16 cellular contexts compared by ENCODE assay signal in the genomic region with DNA sequence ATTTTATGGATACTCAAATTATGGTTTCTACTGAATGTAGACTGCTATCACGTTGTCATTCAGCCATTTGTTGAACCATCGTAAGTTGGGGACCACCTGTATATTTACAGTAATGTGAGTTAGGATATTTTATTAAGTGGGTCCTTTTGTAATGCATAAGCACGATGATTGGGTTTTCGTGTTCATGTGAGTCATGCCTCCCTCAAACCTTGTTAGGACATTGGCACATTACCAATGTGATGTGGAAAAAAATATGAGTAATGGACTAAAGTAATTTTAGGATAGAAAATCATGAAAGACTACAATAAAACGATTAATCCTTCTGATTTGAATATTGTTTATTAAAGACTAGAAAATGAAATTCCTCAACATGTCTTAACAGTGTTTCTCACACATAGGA. TPM values are rescaled to one million over a fixed set of nuclear protein-coding genes. Genes with fewer than 3 reads are reported as not detected.
DNase-seq lines count a peak whose midpoint lies in the region; ATAC-seq and TF ChIP-seq lines count a peak whose summit lies in the region.
"Had no signal": no experiment of that assay in that cellular context is flagged by ENCODE, and none has a peak within 500 bp of the region (broad histone marks: within the 10 kb centered on the region; RNA-seq: fewer than 3 reads in every experiment).

No MANE protein-coding gene starts in this region.

- no peak overlapping the region for H2BK120ac ChIP-seq in IMR-90 (ENCODE audit: low read depth, low read length)

- H3K23ac ChIP-seq in IMR-90 (ENCODE audit: low read depth, low read length), result no peak overlapping the region

- no peak for TF ChIP-seq CTCF in IMR-90 (conservative IDR thresholded peaks at IDR 0.05; ENCODE audit: low read depth, low read length)
- no peak for TF ChIP-seq CTCF in mammary epithelial cell (conservative IDR thresholded peaks at IDR 0.05 in 1 of 2, IDR thresholded peaks at IDR 0.05 in 1 of 2; ENCODE audit: extremely low read depth in 1 of 2, insufficient read depth in 1 of 2, low read depth in 1 of 2, low read length in 2 of 2)
- no peak for TF ChIP-seq CTCF in ascending aorta (IDR thresholded peaks at IDR 0.05)

- H4K8ac ChIP-seq in IMR-90 (ENCODE audit: low read depth in 2 of 2, low read length in 2 of 2), result no peak overlapping the region

- ATAC-seq in IMR-90 (ENCODE audit: low read depth), result peak; percentile 47
- ATAC-seq: natural killer cell treated with Interleukin-12 subunit alpha and Interleukin-12 subunit beta and Interleukin-15 and Interleukin-18, amount 100 ng/mL, for 72 hours; T-cell had no signal

- TF ChIP-seq POLR2A in IMR-90 (IDR thresholded peaks at IDR 0.05; ENCODE audit: low read depth, low read length), result no peak

- dilution Hi-C loops in IMR-90 (cut with HindIII; ENCODE audit: low sequenced_read_pairs, unreplicated experiment), result no loop called here
- dilution Hi-C loops in mammary epithelial cell (cut with HindIII; ENCODE audit: low sequenced_read_pairs), result no loop called here

- no peak overlapping the region for H2AK5ac ChIP-seq in IMR-90 (ENCODE audit: low read depth, low read length)

- no peak overlapping the region for H2AK9ac ChIP-seq in IMR-90 (replicated peaks; ENCODE audit: low read depth, low read length, poor library complexity)

- H3K4ac ChIP-seq in IMR-90 (ENCODE audit: low read depth, low read length), result no peak overlapping the region

- no peak for TF ChIP-seq RAD21 in IMR-90 (IDR thresholded peaks at IDR 0.05; ENCODE audit: low read length)

- H2BK5ac ChIP-seq in IMR-90 (ENCODE audit: low read depth, low read length, poor library complexity, severe bottlenecking), result peak overlapping the region; percentile 70

- in situ Hi-C loops in IMR-90 (cut with MboI; ENCODE audit: low sequenced_read_pairs) (no loop called here), mammary epithelial cell (cut with MboI; ENCODE audit: low sequenced_read_pairs in 2 of 2) (no loop called here)

- intact Hi-C loops in IMR-90 (cut with micrococcal nuclease) (loop anchor here (10.0 kb wide), 1 partner anchor 441 kb away; no protein-coding TSS in a partner anchor), mammary epithelial cell (cut with micrococcal nuclease) (no loop called here), ascending aorta (cut with DNase I) (no loop called here)

- H3K36me3 ChIP-seq in IMR-90 (ENCODE audit: control insufficient read depth, insufficient read depth, low read length), result peaks cover 10% of the 10 kb centered on the region
- peaks cover 17% of the 10 kb centered on the region for H3K36me3 ChIP-seq in mammary epithelial cell (ENCODE audit: insufficient read depth, low read length)
- H3K36me3 ChIP-seq in ascending aorta, result peaks cover 24 to 42% of the 10 kb centered on the region in 2 donors

- H3K27me3 ChIP-seq in IMR-90 (ENCODE audit: control insufficient read depth, insufficient read depth, low read length) (no peaks in the 10 kb centered on the region), mammary epithelial cell (ENCODE audit: insufficient read depth, low read length) (no peaks in the 10 kb centered on the region), ascending aorta (no peaks in the 10 kb centered on the region)
- H3K27me3 ChIP-seq: dorsolateral prefrontal cortex had no signal

- H4K20me1 ChIP-seq in IMR-90 (ENCODE audit: insufficient read depth, low read length) (peaks cover 6% of the 10 kb centered on the region; the same call in 1 of the 2 replicates), mammary epithelial cell (ENCODE audit: insufficient read depth, low read length) (no peaks in the 10 kb centered on the region)

- BruUV-seq in IMR-90 (replicated peaks; lab: Mats Ljungman, UMichigan) (no TSS peak), mammary epithelial cell (replicated peaks; lab: Mats Ljungman, UMichigan) (no TSS peak)

- H3K27ac ChIP-seq in IMR-90 (ENCODE audit: insufficient read depth, low read length) (no peak overlapping the region), mammary epithelial cell (ENCODE audit: insufficient read depth, low read depth, low read length) (peak overlapping the region; percentile 13), ascending aorta (no peak overlapping the region)
- H3K27ac ChIP-seq: dorsolateral prefrontal cortex, skin epidermis, thoracic aorta had no signal

- H3K9me3 ChIP-seq in IMR-90 (ENCODE audit: control insufficient read depth, insufficient read depth, low read length), result no peaks in the 10 kb centered on the region
- no peaks in the 10 kb centered on the region for H3K9me3 ChIP-seq in mammary epithelial cell (replicated peaks; ENCODE audit: insufficient read depth, low read length)
- H3K9me3 ChIP-seq in ascending aorta, result no peaks in the 10 kb centered on the region
- H3K9me3 ChIP-seq: thoracic aorta had no signal

- peaks cover 18 to 38% of the 10 kb centered on the region in 2 experiments; a peak in 3 of 4 replicates for H3K79me1 ChIP-seq in IMR-90 (ENCODE audit: low read depth in 1 of 2, low read length in 2 of 2)

- H3K18ac ChIP-seq in IMR-90 (ENCODE audit: low read depth, low read length), result no peak overlapping the region

- no peak overlapping the region for H3K9ac ChIP-seq in IMR-90 (ENCODE audit: low read depth, low read length)
- H3K9ac ChIP-seq in mammary epithelial cell (ENCODE audit: insufficient read depth, low read length), result no peak overlapping the region

- peaks cover 2% of the 10 kb centered on the region; the same call in 1 of the 2 replicates for H3K4me1 ChIP-seq in IMR-90 (ENCODE audit: control insufficient read depth, insufficient read depth, low read length)
- peaks cover 10% of the 10 kb centered on the region for H3K4me1 ChIP-seq in mammary epithelial cell (ENCODE audit: insufficient read depth, low read length)
- peaks cover 0 to 4% of the 10 kb centered on the region in 2 donors for H3K4me1 ChIP-seq in ascending aorta

- H3K79me2 ChIP-seq in mammary epithelial cell (ENCODE audit: insufficient read depth, low read length), result peaks cover 58% of the 10 kb centered on the region

- WGBS in IMR-90 (ENCODE audit: extremely low coverage in 2 of 2, insufficient read length in 1 of 2), 2 experiments, result 94% methylated on average over 2 of the region's 5 CpGs; no CpG with 5 or more reads in 1 of the 2 experiments
- 39% methylated on average over 5 of the region's 5 CpGs for WGBS in mammary epithelial cell (ENCODE audit: low coverage, missing lambda C conversion rate)

- no peak overlapping the region for H4K91ac ChIP-seq in IMR-90 (ENCODE audit: insufficient read depth, low read depth, low read length)

- H2AFZ ChIP-seq in IMR-90 (replicated peaks; ENCODE audit: low read length, poor library complexity), result no peak overlapping the region
- H2AFZ ChIP-seq in mammary epithelial cell (ENCODE audit: low read depth, low read length), result no peak overlapping the region

- H4K5ac ChIP-seq in IMR-90 (ENCODE audit: low read depth, low read length), result no peak overlapping the region

- no peak overlapping the region for H2BK15ac ChIP-seq in IMR-90 (ENCODE audit: low read depth, low read length)

- CTCF ChIA-PET in IMR-90 (lab: Yijun Ruan, JAX), result no interaction called here
- CTCF ChIA-PET in mammary epithelial cell (lab: Charles Lee; ENCODE audit: low non-redundant PET), result no interaction called here

- H3K4me3 ChIP-seq in IMR-90 (ENCODE audit: insufficient read depth, low read depth, low read length) (no peak overlapping the region), mammary epithelial cell (replicated peaks in 1 of 3; ENCODE audit: insufficient read depth in 1 of 3, low read depth in 2 of 3, low read length in 3 of 3) (no peak overlapping the region), ascending aorta (no peak overlapping the region)
- H3K4me3 ChIP-seq: dorsolateral prefrontal cortex, skin epidermis, thoracic aorta had no signal

- H3K4me2 ChIP-seq in IMR-90 (ENCODE audit: low read depth, low read length) (no peak overlapping the region; the same call in 1 of the 2 replicates), mammary epithelial cell (ENCODE audit: insufficient read depth, low read depth, low read length) (peak overlapping the region; percentile 57)

- POLR2A ChIA-PET in IMR-90 (lab: Charles Lee; ENCODE audit: unreplicated experiment), result no interaction called here

- no peak overlapping the region for H2BK20ac ChIP-seq in IMR-90 (ENCODE audit: low read depth, low read length)

- H3K14ac ChIP-seq in IMR-90 (replicated peaks; ENCODE audit: low read depth, low read length), result no peak overlapping the region

- no peak overlapping the region for H3K56ac ChIP-seq in IMR-90 (ENCODE audit: extremely low read depth, insufficient read depth, low read length)

- DNase-seq in EH (ENCODE audit: low read depth) (peak; percentile 80), IMR-90 (peak; percentile 85), mammary epithelial cell (peak; percentile 77), kidney tubule cell (ENCODE audit: low spot score) (peak; percentile 19), ascending aorta (ENCODE audit: low spot score in 2 of 2) (no peak), NCI-H2171 treated with DMSO at 0.1 percent for 48 hours (lab: John Stamatoyannopoulos, UW) (no peak), NCI-H2196 treated with DMSO at 0.1 percent for 48 hours (lab: John Stamatoyannopoulos, UW; ENCODE audit: unreplicated experiment) (no peak), NCI-H524 treated with DMSO at 0.1 percent for 48 hours (lab: John Stamatoyannopoulos, UW) (no peak)
- DNase-seq: activated CD4-positive, alpha-beta T cell treated with anti-CD3 and anti-CD28 coated beads for 4 hours; activated gamma-delta T cell; dorsolateral prefrontal cortex; Kasumi-1; T-cell had no signal

- H3K9me1 ChIP-seq in IMR-90 (ENCODE audit: insufficient read depth, low read length), result peaks cover 7% of the 10 kb centered on the region

TF ChIP-seq in IMR-90, 13 proteins besides CTCF, POLR2A, EP300 and RAD21:
- peak; percentile 50; the same call in 1 of the 2 replicates for TF ChIP-seq FOS (IDR thresholded peaks at IDR 0.05; ENCODE audit: low read depth, low read length)
- TF ChIP-seq RFX5 (IDR thresholded peaks at IDR 0.05; ENCODE audit: low read depth, low read length), result no peak
- no peak for TF ChIP-seq NFE2L2 (IDR thresholded peaks at IDR 0.05; ENCODE audit: low read depth, low read length)
- TF ChIP-seq CEBPB (IDR thresholded peaks at IDR 0.05; ENCODE audit: low read depth, low read length), result peak; percentile 44; the same call in 1 of the 2 replicates
TF ChIP-seq in IMR-90: peak in this region for 2.

RNA-seq across cellular contexts. Expression of a gene that starts 8.7 kb away (rescaled TPM):
- total RNA-seq in IMR-90 (2012; rRNA removed) (15.2 and 30.0 TPM in 2 replicates), mammary epithelial cell (10 to 100 TPM; 10.2 to 34.3 TPM), ascending aorta (14.8 TPM)
- polyA plus RNA-seq in IMR-90 (2012; rRNA removed) (11.7 and 15.0 TPM in 2 replicates), mammary epithelial cell (8.7 TPM)
- 1.3 and 2.1 TPM in 2 replicates for polyA plus RNA-seq in IMR-90 (2012; cell fraction: cytosol; rRNA removed)
- polyA plus RNA-seq in IMR-90 (2012; cell fraction: nucleus; rRNA removed; ENCODE audit: low replicate concordance), result 0.76 and 5.6 TPM in 2 replicates
- 10.0 TPM for polyA minus RNA-seq in mammary epithelial cell

Comparison
In these comparisons a context has a peak if more than half of its experiments do, and no peak if none do; other contexts are left out.
1. DNase-seq: peak in EH (single experiment), IMR-90 (single experiment), mammary epithelial cell (single experiment) and kidney tubule cell (single experiment); none in ascending aorta (0 of 2), NCI-H2171 treated with DMSO at 0.1 percent for 48 hours (single experiment), NCI-H2196 treated with DMSO at 0.1 percent for 48 hours (single experiment) and NCI-H524 treated with DMSO at 0.1 percent for 48 hours (single experiment).